ENCODE assay signal across 10 cellular contexts in the genomic region with DNA sequence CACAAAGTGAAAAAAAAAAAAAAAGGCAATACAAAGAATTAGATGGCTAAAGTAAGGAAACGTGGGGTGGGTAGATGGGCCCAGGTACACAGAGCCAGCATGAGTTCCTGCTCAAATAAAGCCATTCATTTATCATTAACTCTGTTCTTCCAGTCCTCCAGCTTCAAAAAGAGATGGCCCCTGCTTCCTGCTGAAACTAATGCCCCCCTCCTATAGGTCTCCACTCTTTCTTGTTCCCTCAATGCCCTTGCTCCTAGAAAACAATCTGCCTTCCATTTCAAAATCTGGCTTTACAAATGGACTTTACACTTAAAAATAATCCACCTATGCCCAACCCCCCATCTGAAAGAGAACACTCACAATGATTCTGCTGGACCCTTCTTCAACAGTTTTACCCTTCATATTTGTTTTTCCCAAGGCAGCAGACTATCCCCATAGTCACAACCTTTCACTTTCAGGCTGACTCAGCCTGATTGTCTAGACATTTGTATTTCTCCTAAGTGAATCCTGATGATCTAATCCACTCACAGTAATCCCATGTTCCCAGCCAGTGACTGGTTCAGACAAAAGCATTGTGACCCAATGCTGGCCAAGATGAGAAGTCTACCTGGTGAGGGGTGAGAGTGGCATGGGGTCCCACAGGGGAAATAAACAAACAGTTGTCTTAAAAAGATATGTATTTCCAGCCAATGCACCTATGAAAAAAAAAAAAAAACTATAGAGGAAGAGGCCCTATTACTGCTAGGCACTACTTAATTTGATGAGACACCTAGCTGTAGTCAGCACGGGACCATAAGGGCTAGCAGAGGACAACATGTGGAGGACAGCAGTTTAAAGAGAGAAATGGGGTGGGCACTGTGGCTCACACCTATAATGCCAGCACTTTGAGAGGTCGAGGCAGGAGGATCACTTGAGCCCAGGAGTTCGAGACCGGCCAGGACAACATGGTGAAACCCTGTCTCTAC.
DNase-seq lines count a peak whose midpoint lies in the region; ATAC-seq and TF ChIP-seq lines count a peak whose summit lies in the region.
"Had no signal": no experiment of that assay in that cellular context is flagged by ENCODE, and none has a peak within 500 bp of the region (broad histone marks: within the 10 kb centered on the region; RNA-seq: fewer than 3 reads in every experiment).

No MANE protein-coding gene starts in this region.

- H3K4me3 ChIP-seq in heart left ventricle, result no peak overlapping the region

- peak overlapping the region; percentile 3 to 75 for H3K27ac Mint-ChIP-seq in natural killer cell

- peaks cover 21 to 31% of the 10 kb centered on the region in 2 donors for H3K4me1 Mint-ChIP-seq in natural killer cell

- H3K27ac ChIP-seq in heart left ventricle, result no peak overlapping the region

- 97 to 99% (median 97%) methylated on average over 5 of the region's 5 CpGs for WGBS in heart left ventricle, 4 donors

- peaks cover 11% of the 10 kb centered on the region for H3K36me3 Mint-ChIP-seq in natural killer cell

- no peaks in the 10 kb centered on the region for H3K9me3 ChIP-seq in heart left ventricle

- peaks cover 0 to 100% (median 97%) of the 10 kb centered on the region in 9 donors for H3K36me3 ChIP-seq in heart left ventricle

- DNase-seq in Caki2 (ENCODE audit: low read depth) (peak; percentile 84), HT1080 (ENCODE audit: low read depth) (peak; percentile 74), dedifferentiated amniotic fluid mesenchymal stem cell (ENCODE audit: extremely low spot score) (peak; percentile 21), natural killer cell (no peak), DMS114 treated with DMSO at 0.1 percent for 48 hours (lab: John Stamatoyannopoulos, UW; ENCODE audit: unreplicated experiment) (no peak), AML-193 (lab: John Stamatoyannopoulos, UW) (no peak), heart left ventricle (no peak)
- no peak for DNase-seq in stimulated activated CD4-positive, alpha-beta T cell treated with anti-CD3 and anti-CD28 coated beads, Interleukin-2, amount 100 ng/mL, for 24 hours
- DNase-seq: cortex of kidney, NCI-H187 treated with DMSO at 0.1 percent for 48 hours had no signal

- TF ChIP-seq CTCF in natural killer cell (IDR thresholded peaks at IDR 0.05) (no peak), heart left ventricle (IDR thresholded peaks at IDR 0.05) (no peak)

- intact Hi-C loops in natural killer cell (cut with micrococcal nuclease), result no loop called here
- intact Hi-C loops in heart left ventricle (cut with DNase I), result no loop called here

- peaks cover 0 to 29% (median 0%) of the 10 kb centered on the region in 12 donors for H3K4me1 ChIP-seq in heart left ventricle

- in situ Hi-C loops in Caki2 (cut with HindIII; ENCODE audit: low pct_unique_long_range_greater_than_20kb, low sequenced_read_pairs), result no loop called here

- no peak for TF ChIP-seq POLR2A in heart left ventricle (IDR thresholded peaks at IDR 0.05)

- H3K9me3 Mint-ChIP-seq in natural killer cell, result no peaks in the 10 kb centered on the region

- no peak overlapping the region for H3K4me3 Mint-ChIP-seq in natural killer cell

- ATAC-seq in natural killer cell, result no peak
- ATAC-seq in heart left ventricle, result no peak

- no peaks in the 10 kb centered on the region for H3K27me3 ChIP-seq in heart left ventricle

- H3K27me3 Mint-ChIP-seq in natural killer cell (ENCODE audit: low read depth in 2 of 2), result no peaks in the 10 kb centered on the region

Comparison
In these comparisons a context has a peak if more than half of its experiments do, and no peak if none do; other contexts are left out.
1. DNase-seq: peak in Caki2 (single experiment), HT1080 (single experiment) and dedifferentiated amniotic fluid mesenchymal stem cell (single experiment); none in natural killer cell (single experiment), stimulated activated CD4-positive, alpha-beta T cell treated with anti-CD3 and anti-CD28 coated beads, Interleukin-2, amount 100 ng/mL, for 24 hours (0 of 2), DMS114 treated with DMSO at 0.1 percent for 48 hours (single experiment), AML-193 (0 of 2) and heart left ventricle (0 of 5).